21 cellular contexts compared by ENCODE assay signal in genomic region chr13:57123660-57124059, GRCh38. TPM values are rescaled to one million over a fixed set of nuclear protein-coding genes. Genes with fewer than 3 reads are reported as not detected.
DNase-seq lines count a peak whose midpoint lies in the region; ATAC-seq and TF ChIP-seq lines count a peak whose summit lies in the region.
"Had no signal": no experiment of that assay in that cellular context is flagged by ENCODE, and none has a peak within 500 bp of the region (broad histone marks: within the 10 kb centered on the region; RNA-seq: fewer than 3 reads in every experiment).

No MANE protein-coding gene starts in this region.

- no peak overlapping the region for H3K4me2 ChIP-seq in smooth muscle cell
- H3K4me2 ChIP-seq: KMS-11 had no signal

- no peaks in the 10 kb centered on the region for H3K36me3 ChIP-seq in adipocyte (ENCODE audit: control insufficient read depth, insufficient read depth, low read length, severe bottlenecking)
- H3K36me3 ChIP-seq in smooth muscle cell (ENCODE audit: low read depth): no peaks in the 10 kb centered on the region
- H3K36me3 ChIP-seq: sigmoid colon, upper lobe of left lung had no signal

- no peak for ATAC-seq in HG03520 (IDR thresholded peaks at IDR 0.05; ENCODE audit: unreplicated experiment)
- no peak for ATAC-seq in effector memory CD8-positive, alpha-beta T cell (replicated peaks)
- ATAC-seq: activated T-cell treated with anti-CD3 and anti-CD28 coated beads, Interleukin-2, amount 50 U/mL, for 4 hours had no signal

- intact Hi-C loops in cardiac septum (cut with DNase I) (no loop called here), posterior vena cava (cut with DNase I) (no loop called here)

- H3K4me1 Mint-ChIP-seq in immature natural killer cell: no peaks in the 10 kb centered on the region
- H3K4me1 Mint-ChIP-seq in effector memory CD8-positive, alpha-beta T cell (ENCODE audit: low read depth in 2 of 2): no peaks in the 10 kb centered on the region
- H3K4me1 Mint-ChIP-seq: activated CD4-positive, alpha-beta T cell treated with anti-CD3 and anti-CD28 coated beads, Interleukin-2, amount 10 ng/mL, durations not matched to agents 7 days and 5 days; activated naive CD8-positive, alpha-beta T cell treated with anti-CD3 and anti-CD28 coated beads, Interleukin-2, amount 10 ng/mL, durations not matched to agents 7 days and 5 days; neural crest cell had no signal

- H3F3A ChIP-seq in smooth muscle cell (ENCODE audit: low read depth): no peaks in the 10 kb centered on the region

- DNase-seq in G401 (ENCODE audit: low spot score) (peak; percentile 74), adipocyte (ENCODE audit: low read depth) (no peak), cardiac septum (ENCODE audit: low spot score) (peak; percentile 75), posterior vena cava (ENCODE audit: low spot score) (peak; percentile 85), smooth muscle cell (lab: John Stamatoyannopoulos, UW; ENCODE audit: unreplicated experiment) (no peak), immature natural killer cell (no peak)
- no peak for DNase-seq in effector memory CD8-positive, alpha-beta T cell
- DNase-seq: activated CD4-positive, alpha-beta T cell treated with anti-CD3 and anti-CD28 coated beads, Interleukin-2, amount 10 ng/mL, durations not matched to agents 7 days and 5 days; activated naive CD8-positive, alpha-beta T cell treated with anti-CD3 and anti-CD28 coated beads, Interleukin-2, amount 10 ng/mL, durations not matched to agents 7 days and 5 days; activated T-cell treated with anti-CD3 and anti-CD28 coated beads, Interleukin-2, amount 50 U/mL, for 4 hours; NCI-H1930; sigmoid colon; T1000; upper lobe of left lung had no signal

- H2AFZ ChIP-seq in smooth muscle cell (ENCODE audit: low read depth): no peak overlapping the region

- H3K9ac ChIP-seq in adipocyte (ENCODE audit: low read length) (peak overlapping the region; percentile 32), smooth muscle cell (ENCODE audit: low read depth) (no peak overlapping the region)
- H3K9ac ChIP-seq: KMS-11 had no signal

- peaks cover 0 to 2% (median 0%) of the 10 kb centered on the region in 3 donors for H3K27me3 Mint-ChIP-seq in immature natural killer cell (ENCODE audit: low read depth in 3 of 3)
- H3K27me3 Mint-ChIP-seq in effector memory CD8-positive, alpha-beta T cell: no peaks in the 10 kb centered on the region
- H3K27me3 Mint-ChIP-seq: activated CD4-positive, alpha-beta T cell treated with anti-CD3 and anti-CD28 coated beads, Interleukin-2, amount 10 ng/mL, durations not matched to agents 7 days and 5 days; activated naive CD8-positive, alpha-beta T cell treated with anti-CD3 and anti-CD28 coated beads, Interleukin-2, amount 10 ng/mL, durations not matched to agents 7 days and 5 days had no signal

- peaks cover 29% of the 10 kb centered on the region for H3K4me1 ChIP-seq in adipocyte (ENCODE audit: control insufficient read depth, insufficient read depth, low read length)
- H3K4me1 ChIP-seq in smooth muscle cell (ENCODE audit: low read depth): no peaks in the 10 kb centered on the region
- H3K4me1 ChIP-seq: upper lobe of left lung had no signal

- no peaks in the 10 kb centered on the region for H4K20me1 ChIP-seq in smooth muscle cell (ENCODE audit: low read depth)

- no peaks in the 10 kb centered on the region for H3K27me3 ChIP-seq in adipocyte (replicated peaks; ENCODE audit: control insufficient read depth, insufficient read depth, low read length)
- H3K27me3 ChIP-seq in smooth muscle cell (ENCODE audit: low read depth): no peaks in the 10 kb centered on the region
- H3K27me3 ChIP-seq: sigmoid colon, upper lobe of left lung had no signal

- no peak for TF ChIP-seq CTCF in smooth muscle cell (IDR thresholded peaks at IDR 0.05; ENCODE audit: borderline replicate concordance, insufficient read depth, poor library complexity, severe bottlenecking)

- H3K36me3 Mint-ChIP-seq in immature natural killer cell: no peaks in the 10 kb centered on the region
- no peaks in the 10 kb centered on the region for H3K36me3 Mint-ChIP-seq in effector memory CD8-positive, alpha-beta T cell (ENCODE audit: insufficient read depth)
- H3K36me3 Mint-ChIP-seq: activated naive CD8-positive, alpha-beta T cell treated with anti-CD3 and anti-CD28 coated beads, Interleukin-2, amount 10 ng/mL, durations not matched to agents 7 days and 5 days had no signal

- H3K4me3 ChIP-seq in adipocyte (ENCODE audit: low read length) (no peak overlapping the region), smooth muscle cell (no peak overlapping the region)
- H3K4me3 ChIP-seq: coronary artery, sigmoid colon, upper lobe of left lung had no signal

- WGBS in smooth muscle cell (ENCODE audit: low lambda C conversion rate): 89% methylated on average over 1 of the region's 1 CpG

- H3K9me3 Mint-ChIP-seq in immature natural killer cell: peaks cover 3 to 40% (median 15%) of the 10 kb centered on the region in 6 donors
- peaks cover 0 to 9% of the 10 kb centered on the region in 2 donors for H3K9me3 Mint-ChIP-seq in effector memory CD8-positive, alpha-beta T cell
- H3K9me3 Mint-ChIP-seq: neural crest cell had no signal

- H3K4me3 Mint-ChIP-seq in immature natural killer cell: no peak overlapping the region
- no peak overlapping the region for H3K4me3 Mint-ChIP-seq in effector memory CD8-positive, alpha-beta T cell
- H3K4me3 Mint-ChIP-seq: activated CD4-positive, alpha-beta T cell treated with anti-CD3 and anti-CD28 coated beads, Interleukin-2, amount 10 ng/mL, durations not matched to agents 7 days and 5 days; activated naive CD8-positive, alpha-beta T cell treated with anti-CD3 and anti-CD28 coated beads, Interleukin-2, amount 10 ng/mL, durations not matched to agents 7 days and 5 days; activated T-cell treated with anti-CD3 and anti-CD28 coated beads, Interleukin-2, amount 50 U/mL, for 4 hours; neural crest cell had no signal

- H3K27ac Mint-ChIP-seq in immature natural killer cell: no peak overlapping the region
- H3K27ac Mint-ChIP-seq in effector memory CD8-positive, alpha-beta T cell: no peak overlapping the region
- H3K27ac Mint-ChIP-seq: activated CD4-positive, alpha-beta T cell treated with anti-CD3 and anti-CD28 coated beads, Interleukin-2, amount 10 ng/mL, durations not matched to agents 7 days and 5 days; activated naive CD8-positive, alpha-beta T cell treated with anti-CD3 and anti-CD28 coated beads, Interleukin-2, amount 10 ng/mL, durations not matched to agents 7 days and 5 days had no signal

- no peak overlapping the region for H3K27ac ChIP-seq in smooth muscle cell (ENCODE audit: low read depth)
- H3K27ac ChIP-seq: KMS-11, upper lobe of left lung had no signal

- H3K79me2 ChIP-seq in smooth muscle cell (ENCODE audit: low read depth): no peaks in the 10 kb centered on the region

- no peaks in the 10 kb centered on the region for H3K9me3 ChIP-seq in adipocyte (ENCODE audit: control insufficient read depth, low read length)
- no peaks in the 10 kb centered on the region for H3K9me3 ChIP-seq in smooth muscle cell (replicated peaks; ENCODE audit: low read depth)
- H3K9me3 ChIP-seq: sigmoid colon, upper lobe of left lung had no signal

- in situ Hi-C loops in G401 (cut with HindIII; ENCODE audit: low sequenced_read_pairs): no loop called here

RNA-seq across cellular contexts. Expression of gene PRR20A, which starts 17.1 kb away (rescaled TPM):
- not detected in 2 replicates for total RNA-seq in G401 (2014; rRNA removed; shearing (Covaris generic))
- total RNA-seq in cardiac septum (not detected), posterior vena cava (not detected), smooth muscle cell (not detected in 2 replicates)
- polyA plus RNA-seq in smooth muscle cell (not detected in 2 replicates), immature natural killer cell (not detected)
- total RNA-seq: activated CD4-positive, alpha-beta T cell treated with anti-CD3 and anti-CD28 coated beads, Interleukin-2, amount 10 ng/mL, durations not matched to agents 7 days and 5 days; activated naive CD8-positive, alpha-beta T cell treated with anti-CD3 and anti-CD28 coated beads, Interleukin-2, amount 10 ng/mL, durations not matched to agents 7 days and 5 days; activated T-cell treated with anti-CD3 and anti-CD28 coated beads, Interleukin-2, amount 50 U/mL, for 4 hours; epithelial cell of proximal tubule; lung microvascular endothelial cell; neural crest cell; sigmoid colon; SK-MEL-5; upper lobe of left lung had no signal
- polyA plus RNA-seq: sigmoid colon had no signal

RNA-seq across cellular contexts. Expression of gene PRR20B, which starts 23.6 kb away (rescaled TPM):
- not detected in 2 replicates for total RNA-seq in G401 (2014; rRNA removed; shearing (Covaris generic))
- total RNA-seq in cardiac septum (not detected), posterior vena cava (not detected), smooth muscle cell (not detected in 2 replicates)
- polyA plus RNA-seq in smooth muscle cell (not detected in 2 replicates), immature natural killer cell (not detected)
- total RNA-seq: activated CD4-positive, alpha-beta T cell treated with anti-CD3 and anti-CD28 coated beads, Interleukin-2, amount 10 ng/mL, durations not matched to agents 7 days and 5 days; activated naive CD8-positive, alpha-beta T cell treated with anti-CD3 and anti-CD28 coated beads, Interleukin-2, amount 10 ng/mL, durations not matched to agents 7 days and 5 days; activated T-cell treated with anti-CD3 and anti-CD28 coated beads, Interleukin-2, amount 50 U/mL, for 4 hours; epithelial cell of proximal tubule; lung microvascular endothelial cell; neural crest cell; sigmoid colon; SK-MEL-5; upper lobe of left lung had no signal
- polyA plus RNA-seq: sigmoid colon had no signal

RNA-seq across cellular contexts. Expression of gene PRR20C, which starts 30.2 kb away (rescaled TPM):
- not detected in 2 replicates for total RNA-seq in G401 (2014; rRNA removed; shearing (Covaris generic))
- not detected for total RNA-seq in cardiac septum
- total RNA-seq in posterior vena cava: not detected
- total RNA-seq in smooth muscle cell: not detected in 2 replicates
- not detected in 2 replicates for polyA plus RNA-seq in smooth muscle cell
- polyA plus RNA-seq in immature natural killer cell: not detected
- total RNA-seq: activated CD4-positive, alpha-beta T cell treated with anti-CD3 and anti-CD28 coated beads, Interleukin-2, amount 10 ng/mL, durations not matched to agents 7 days and 5 days; activated naive CD8-positive, alpha-beta T cell treated with anti-CD3 and anti-CD28 coated beads, Interleukin-2, amount 10 ng/mL, durations not matched to agents 7 days and 5 days; activated T-cell treated with anti-CD3 and anti-CD28 coated beads, Interleukin-2, amount 50 U/mL, for 4 hours; epithelial cell of proximal tubule; lung microvascular endothelial cell; neural crest cell; sigmoid colon; SK-MEL-5; upper lobe of left lung had no signal
- polyA plus RNA-seq: sigmoid colon had no signal

RNA-seq across cellular contexts. Expression of gene PRR20D, which starts 36.8 kb away (rescaled TPM):
- total RNA-seq in G401 (2014; rRNA removed; shearing (Covaris generic)): not detected in 2 replicates
- total RNA-seq in cardiac septum (not detected), posterior vena cava (not detected), smooth muscle cell (not detected in 2 replicates)
- polyA plus RNA-seq in smooth muscle cell (not detected in 2 replicates), immature natural killer cell (not detected)
- total RNA-seq: activated CD4-positive, alpha-beta T cell treated with anti-CD3 and anti-CD28 coated beads, Interleukin-2, amount 10 ng/mL, durations not matched to agents 7 days and 5 days; activated naive CD8-positive, alpha-beta T cell treated with anti-CD3 and anti-CD28 coated beads, Interleukin-2, amount 10 ng/mL, durations not matched to agents 7 days and 5 days; activated T-cell treated with anti-CD3 and anti-CD28 coated beads, Interleukin-2, amount 50 U/mL, for 4 hours; epithelial cell of proximal tubule; lung microvascular endothelial cell; neural crest cell; sigmoid colon; SK-MEL-5; upper lobe of left lung had no signal
- polyA plus RNA-seq: sigmoid colon had no signal

RNA-seq across cellular contexts. Expression of gene PRR20E, which starts 43.3 kb away (rescaled TPM):
- not detected in 2 replicates for total RNA-seq in G401 (2014; rRNA removed; shearing (Covaris generic))
- total RNA-seq in cardiac septum: not detected
- not detected for total RNA-seq in posterior vena cava
- not detected in 2 replicates for total RNA-seq in smooth muscle cell
- not detected in 2 replicates for polyA plus RNA-seq in smooth muscle cell
- polyA plus RNA-seq in immature natural killer cell: not detected
- total RNA-seq: activated CD4-positive, alpha-beta T cell treated with anti-CD3 and anti-CD28 coated beads, Interleukin-2, amount 10 ng/mL, durations not matched to agents 7 days and 5 days; activated naive CD8-positive, alpha-beta T cell treated with anti-CD3 and anti-CD28 coated beads, Interleukin-2, amount 10 ng/mL, durations not matched to agents 7 days and 5 days; activated T-cell treated with anti-CD3 and anti-CD28 coated beads, Interleukin-2, amount 50 U/mL, for 4 hours; epithelial cell of proximal tubule; lung microvascular endothelial cell; neural crest cell; sigmoid colon; SK-MEL-5; upper lobe of left lung had no signal
- polyA plus RNA-seq: sigmoid colon had no signal

Comparison
In these comparisons a context has a peak if more than half of its experiments do, and no peak if none do; other contexts are left out.
1. DNase-seq: peak in G401 (single experiment), cardiac septum (single experiment) and posterior vena cava (single experiment); none in adipocyte (single experiment), smooth muscle cell (single experiment), immature natural killer cell (0 of 3) and effector memory CD8-positive, alpha-beta T cell (0 of 3).